In genomic region chr14:98612434-98613200, GRCh38 we compare ENCODE assay signal across 26 cellular contexts.
"Had no signal": no experiment of that assay in that cellular context is flagged by ENCODE, and none has a peak within 500 bp of the region (broad histone marks: within the 10 kb centered on the region; RNA-seq: fewer than 3 reads in every experiment).

No MANE protein-coding gene starts in this region.

- DNase-seq: activated CD4-positive, alpha-beta T cell treated with anti-CD3 and anti-CD28 coated beads for 1 hour; activated CD8-positive, alpha-beta memory T cell treated with anti-CD3 and anti-CD28 coated beads, Interleukin-2, amount 10 ng/mL, durations not matched to agents 7 days and 5 days; activated CD8-positive, alpha-beta T cell treated with anti-CD3 and anti-CD28 coated beads, Interleukin-2, amount 10 ng/mL, durations not matched to agents 7 days and 5 days; activated naive CD4-positive, alpha-beta T cell; activated naive CD8-positive, alpha-beta T cell treated with anti-CD3 and anti-CD28 coated beads for 36 hours; activated T-cell treated with anti-CD3 and anti-CD28 coated beads, Interleukin-2, amount 50 U/mL, for 72 hours; adrenal gland; aorta; body of pancreas; cortex of kidney; effector memory CD8-positive, alpha-beta T cell; erythroblast; hippocampal formation; immature natural killer cell; kidney; left colon; naive thymus-derived CD8-positive, alpha-beta T cell; psoas muscle; right cardiac atrium; stimulated activated CD4-positive, alpha-beta T cell treated with anti-CD3 and anti-CD28 coated beads, Interleukin-15, amount 100 ng/mL, for 24 hours; stimulated activated naive B cell treated with anti-CD40 and anti-IgM and Interleukin-4, amounts not matched to agents 10 μg/mL and 1 μg/mL and 100 μg/mL, for 72 hours; stomach; T-helper 2 cell; tibial artery had no signal

- H3K4me1 ChIP-seq: adrenal gland, body of pancreas, parathyroid adenoma, psoas muscle, stomach, tibial artery had no signal

- H3K27me3 ChIP-seq: adrenal gland, body of pancreas, stomach, tibial artery had no signal

- H3K4me3 ChIP-seq: adrenal gland, body of pancreas, psoas muscle, stomach, tibial artery had no signal

- ATAC-seq: activated CD8-positive, alpha-beta memory T cell treated with anti-CD3 and anti-CD28 coated beads, Interleukin-2, amount 10 ng/mL, durations not matched to agents 7 days and 5 days; activated CD8-positive, alpha-beta T cell treated with anti-CD3 and anti-CD28 coated beads, Interleukin-2, amount 10 ng/mL, durations not matched to agents 7 days and 5 days; activated T-cell treated with anti-CD3 and anti-CD28 coated beads, Interleukin-2, amount 50 U/mL, for 72 hours; body of pancreas; effector memory CD8-positive, alpha-beta T cell; left colon; naive thymus-derived CD8-positive, alpha-beta T cell; psoas muscle; right cardiac atrium; stimulated activated naive B cell treated with anti-CD40 and anti-IgM and Interleukin-4, amounts not matched to agents 10 μg/mL and 1 μg/mL and 100 μg/mL, for 72 hours; WTC11 had no signal

- H3K27ac ChIP-seq: adrenal gland, body of pancreas, parathyroid adenoma, psoas muscle, stomach, tibial artery had no signal

- H3K36me3 ChIP-seq: adrenal gland, stomach, tibial artery had no signal

- FAIRE-seq: kidney had no signal

- H3K9me3 ChIP-seq: adrenal gland, body of pancreas, psoas muscle had no signal
